ENCODE assay signal across 8 cellular contexts in the genomic region with DNA sequence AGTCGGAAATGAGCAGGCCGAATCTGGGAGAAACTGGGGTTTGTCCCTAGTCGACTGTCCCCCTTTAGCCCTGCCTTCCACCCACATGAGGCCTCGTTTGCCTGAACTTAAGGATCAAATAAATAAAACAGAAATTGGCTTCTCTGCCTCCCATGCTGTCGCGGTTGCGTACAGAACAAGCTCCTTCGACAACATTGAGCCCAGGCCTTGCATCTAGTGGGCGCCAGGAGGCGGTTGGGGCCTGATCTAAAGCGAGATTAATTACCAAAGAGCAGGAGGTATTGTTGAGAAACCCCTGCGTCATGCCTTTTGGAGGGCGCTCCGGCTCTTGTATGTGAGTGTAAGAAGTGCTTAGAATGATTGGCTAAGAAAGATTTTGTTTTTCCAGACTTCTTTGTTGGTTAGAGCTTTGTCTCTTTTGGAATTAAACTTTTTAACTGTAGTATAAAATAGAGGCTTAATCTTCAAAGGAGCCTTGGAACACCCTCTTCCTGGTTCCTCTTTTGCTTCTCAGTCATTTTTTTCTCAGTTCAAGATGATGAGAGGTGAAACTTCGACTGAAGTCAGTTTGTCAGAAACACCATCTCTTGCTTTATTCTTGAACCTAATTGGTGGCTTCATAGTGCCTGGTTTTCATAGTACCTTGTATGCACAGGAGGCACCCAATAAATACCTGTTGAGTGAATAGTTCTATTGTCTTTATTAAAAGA. TPM values are rescaled to one million over a fixed set of nuclear protein-coding genes. Genes with fewer than 3 reads are reported as not detected.
DNase-seq lines count a peak whose midpoint lies in the region; ATAC-seq and TF ChIP-seq lines count a peak whose summit lies in the region.

No MANE protein-coding gene starts in this region.

- peaks cover 13% of the 10 kb centered on the region for H3F3A ChIP-seq in SK-N-SH (replicated peaks; ENCODE audit: insufficient read depth)

- no peaks in the 10 kb centered on the region for H3K9me3 Mint-ChIP-seq in activated naive CD4-positive, alpha-beta T cell treated with anti-CD3 and anti-CD28 coated beads, Interleukin-2, amount 50 U/mL, for 72 hours

- peaks cover 67% of the 10 kb centered on the region for H3K79me2 ChIP-seq in SK-N-SH (ENCODE audit: insufficient read depth)

- peak overlapping the region; percentile 98 to 99 for H3K27ac Mint-ChIP-seq in activated naive CD4-positive, alpha-beta T cell treated with anti-CD3 and anti-CD28 coated beads, Interleukin-2, amount 50 U/mL, for 72 hours

- WGBS in SK-N-SH (ENCODE audit: low lambda C conversion rate), result 3% methylated on average over 13 of the region's 15 CpGs
- WGBS in ovary, 3 donors, result 1 to 2% (median 1%) methylated on average over 15 of the region's 15 CpGs
- WGBS in thyroid gland, 2 donors, result 2% methylated on average over 15 of the region's 15 CpGs

- no peaks in the 10 kb centered on the region for H3K9me3 ChIP-seq in SK-N-SH
- no peaks in the 10 kb centered on the region for H3K9me3 ChIP-seq in ovary
- H3K9me3 ChIP-seq in thyroid gland, result no peaks in the 10 kb centered on the region

- H3K36me3 ChIP-seq in SK-N-SH (replicated peaks in 1 of 2; ENCODE audit: control insufficient read depth in 1 of 2, insufficient read depth in 2 of 2, low read length in 1 of 2), result peaks cover 2 to 35% of the 10 kb centered on the region in 2 experiments
- H3K36me3 ChIP-seq in ovary, result no peaks in the 10 kb centered on the region
- peaks cover 0 to 7% of the 10 kb centered on the region in 2 donors for H3K36me3 ChIP-seq in thyroid gland

- 0 out of 4 replicates have a peak, but pooled peaks cover 0 to 5% of the 10 kb centered on the region in 2 experiments for H3K4me1 ChIP-seq in SK-N-SH (ENCODE audit: control insufficient read depth in 1 of 2, insufficient read depth in 2 of 2, low read depth in 1 of 2, low read length in 1 of 2)
- H3K4me1 ChIP-seq in ovary (ENCODE audit: insufficient read depth), result peaks cover 2% of the 10 kb centered on the region
- peaks cover 9 to 10% of the 10 kb centered on the region in 2 donors for H3K4me1 ChIP-seq in thyroid gland

- peaks cover 16 to 29% of the 10 kb centered on the region in 2 donors for H3K36me3 Mint-ChIP-seq in activated naive CD4-positive, alpha-beta T cell treated with anti-CD3 and anti-CD28 coated beads, Interleukin-2, amount 50 U/mL, for 72 hours

- peaks cover 15% of the 10 kb centered on the region for H4K20me1 ChIP-seq in SK-N-SH (ENCODE audit: insufficient read depth)

- H3K4me3 ChIP-seq in SK-N-SH (ENCODE audit: low read depth in 2 of 2, low read length in 1 of 2) (peak overlapping the region; percentile 76 to 92), ovary (peak overlapping the region; percentile 55), thyroid gland (replicated peaks in 1 of 3) (peak overlapping the region; percentile 77 to 87 (median 82))

- peak; percentile 53 for TF ChIP-seq RAD21 in SK-N-SH (IDR thresholded peaks at IDR 0.05; ENCODE audit: low read length)

- TF ChIP-seq POLR2A in ovary (IDR thresholded peaks at IDR 0.05) (no peak), thyroid gland (IDR thresholded peaks at IDR 0.05) (peak in 1 of 2 donors; percentile 37)

- CTCF ChIA-PET in SK-N-SH (lab: Yijun Ruan, JAX), result interaction anchor here (0.5 to 1.9 kb wide), 14 partner anchors 11 to 347 kb away, joined by 3 to 8 read pairs (median 4); a partner anchor contains a TSS

- intact Hi-C loops in head of caudate nucleus (cut with DNase I) (loop anchor here (5.0 to 10.0 kb wide), 2 partner anchors 160 to 343 kb away; a partner anchor contains a TSS), ovary (cut with DNase I) (loop anchor here (5.0 to 10.0 kb wide), 6 partner anchors 70 to 308 kb away; a partner anchor contains a TSS), thyroid gland (cut with DNase I) (loop anchor here (5.0 to 10.0 kb wide), 2 partner anchors 73 to 160 kb away; a partner anchor contains a TSS)

- DNase-seq in ELR (ENCODE audit: low read depth) (peak; percentile 92), GOT3 (lab: John Stamatoyannopoulos, UW) (peak; percentile 29), LHCN-M2 (ENCODE audit: low read depth) (peak; percentile 84), SK-N-SH (peak; percentile 82), head of caudate nucleus (peak; percentile 24 to 86 (median 66)), ovary (peak; percentile 53 to 77 (median 59)), thyroid gland (peak; percentile 88 to 90)
- peak; percentile 65 to 71 for DNase-seq in activated naive CD4-positive, alpha-beta T cell treated with anti-CD3 and anti-CD28 coated beads, Interleukin-2, amount 50 U/mL, for 72 hours (ENCODE audit: low spot score in 2 of 2)

- TF ChIP-seq CTCF in SK-N-SH (IDR thresholded peaks at IDR 0.05), result peak; percentile 58
- peak in 1 of 3 donors; percentile 33 for TF ChIP-seq CTCF in ovary (IDR thresholded peaks at IDR 0.05)
- TF ChIP-seq CTCF in thyroid gland (IDR thresholded peaks at IDR 0.05), result peak in 4 of 6 experiments; percentile 59 to 67 (median 60)

- no peaks in the 10 kb centered on the region for H3K9me2 ChIP-seq in SK-N-SH

- H3K27ac ChIP-seq in SK-N-SH (ENCODE audit: low read depth in 2 of 2, low read length in 1 of 2), result peak overlapping the region; percentile 66 to 88
- peak overlapping the region; percentile 88 to 89 for H3K27ac ChIP-seq in ovary
- peak overlapping the region; percentile 93 to 95 (median 94) for H3K27ac ChIP-seq in thyroid gland

- POLR2A ChIA-PET in SK-N-SH (lab: Yijun Ruan, JAX), result interaction anchor here (0.6 to 1.4 kb wide), 6 partner anchors 10 to 348 kb away, joined by 3 to 4 read pairs (median 3); a partner anchor contains a TSS

- peak overlapping the region; percentile 88 for H3K4me2 ChIP-seq in SK-N-SH

- H3K27me3 ChIP-seq in SK-N-SH (ENCODE audit: insufficient read depth) (no peaks in the 10 kb centered on the region), ovary (no peaks in the 10 kb centered on the region), thyroid gland (no peaks in the 10 kb centered on the region)

- TF ChIP-seq EP300 in SK-N-SH (IDR thresholded peaks at IDR 0.05; ENCODE audit: borderline replicate concordance in 1 of 2, low read depth in 1 of 2, low read length in 1 of 2) (no peak), ovary (IDR thresholded peaks at IDR 0.05) (no peak)

- H2AFZ ChIP-seq in SK-N-SH (ENCODE audit: low read depth), result peak overlapping the region; percentile 74

- H3K9ac ChIP-seq in SK-N-SH, result peak overlapping the region; percentile 93

- ATAC-seq in activated naive CD4-positive, alpha-beta T cell treated with anti-CD3 and anti-CD28 coated beads, Interleukin-2, amount 50 U/mL, for 72 hours, result peak; percentile 72 to 80

TF ChIP-seq in SK-N-SH, 30 proteins besides CTCF, POLR2A, EP300 and RAD21 (continues in another document):
- TF ChIP-seq FOXJ3 (CRISPR knock-in tag; IDR thresholded peaks at IDR 0.05) (no peak), EZH2phosphoT487 (IDR thresholded peaks at IDR 0.05; ENCODE audit: borderline replicate concordance, low read depth) (no peak), FOXM1 (IDR thresholded peaks at IDR 0.05; ENCODE audit: low read depth) (no peak), NFIC (IDR thresholded peaks at IDR 0.05; ENCODE audit: borderline replicate concordance) (no peak), CHD2 (IDR thresholded peaks at IDR 0.05; ENCODE audit: low read length, partially characterized antibody) (no peak), JUND (IDR thresholded peaks at IDR 0.05) (no peak)
- TF ChIP-seq, protein P1, sequence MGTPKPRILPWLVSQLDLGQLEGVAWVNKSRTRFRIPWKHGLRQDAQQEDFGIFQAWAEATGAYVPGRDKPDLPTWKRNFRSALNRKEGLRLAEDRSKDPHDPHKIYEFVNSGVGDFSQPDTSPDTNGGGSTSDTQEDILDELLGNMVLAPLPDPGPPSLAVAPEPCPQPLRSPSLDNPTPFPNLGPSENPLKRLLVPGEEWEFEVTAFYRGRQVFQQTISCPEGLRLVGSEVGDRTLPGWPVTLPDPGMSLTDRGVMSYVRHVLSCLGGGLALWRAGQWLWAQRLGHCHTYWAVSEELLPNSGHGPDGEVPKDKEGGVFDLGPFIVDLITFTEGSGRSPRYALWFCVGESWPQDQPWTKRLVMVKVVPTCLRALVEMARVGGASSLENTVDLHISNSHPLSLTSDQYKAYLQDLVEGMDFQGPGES (IDR thresholded peaks at IDR 0.05; ENCODE audit: low read depth, low read length), result no peak
- TF ChIP-seq, protein P2, sequence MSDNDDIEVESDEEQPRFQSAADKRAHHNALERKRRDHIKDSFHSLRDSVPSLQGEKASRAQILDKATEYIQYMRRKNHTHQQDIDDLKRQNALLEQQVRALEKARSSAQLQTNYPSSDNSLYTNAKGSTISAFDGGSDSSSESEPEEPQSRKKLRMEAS (IDR thresholded peaks at IDR 0.05; ENCODE audit: low read depth), result peak; percentile 68
- TF ChIP-seq, protein P3, sequence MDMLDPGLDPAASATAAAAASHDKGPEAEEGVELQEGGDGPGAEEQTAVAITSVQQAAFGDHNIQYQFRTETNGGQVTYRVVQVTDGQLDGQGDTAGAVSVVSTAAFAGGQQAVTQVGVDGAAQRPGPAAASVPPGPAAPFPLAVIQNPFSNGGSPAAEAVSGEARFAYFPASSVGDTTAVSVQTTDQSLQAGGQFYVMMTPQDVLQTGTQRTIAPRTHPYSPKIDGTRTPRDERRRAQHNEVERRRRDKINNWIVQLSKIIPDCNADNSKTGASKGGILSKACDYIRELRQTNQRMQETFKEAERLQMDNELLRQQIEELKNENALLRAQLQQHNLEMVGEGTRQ (IDR thresholded peaks at IDR 0.05; ENCODE audit: borderline replicate concordance, low read depth, low read length), result no peak

RNA-seq across cellular contexts. Expression of a gene that starts 0.8 kb away (rescaled TPM):
- total RNA-seq in LHCN-M2 (2014; rRNA removed) (165 and 195 TPM in 2 replicates), ovary (100 to 1,000 TPM in 6 of 7 donors, 10 to 100 TPM in 1; 99.7 to 171 (median 161) TPM), thyroid gland (100 to 1,000 TPM; 170 to 254 (median 198) TPM)
- 739 TPM for polyA plus RNA-seq in LHCN-M2 (2012)
- polyA plus RNA-seq in SK-N-SH (2012; rRNA removed) (215 and 243 TPM in 2 replicates), ovary (100 to 1,000 TPM; 211 to 376 TPM)
- polyA plus RNA-seq in SK-N-SH (2012; cell fraction: cytosol; rRNA removed), result 278 and 338 TPM in 2 replicates
- 73.7 and 85.6 TPM in 2 replicates for polyA plus RNA-seq in SK-N-SH (2012; cell fraction: nucleus; rRNA removed)
- total RNA-seq in activated naive CD4-positive, alpha-beta T cell treated with anti-CD3 and anti-CD28 coated beads, Interleukin-2, amount 50 U/mL, for 72 hours, result 10 to 100 TPM; 84.7 to 88.3 TPM

RNA-seq across cellular contexts. Expression of a gene that starts 25.2 kb away (rescaled TPM):
- total RNA-seq in LHCN-M2 (2014; rRNA removed), result 63.0 and 64.3 TPM in 2 replicates
- 159 TPM for polyA plus RNA-seq in LHCN-M2 (2012)
- 193 and 212 TPM in 2 replicates for polyA plus RNA-seq in SK-N-SH (2012; rRNA removed)
- 199 and 206 TPM in 2 replicates for polyA plus RNA-seq in SK-N-SH (2012; cell fraction: cytosol; rRNA removed)
- polyA plus RNA-seq in SK-N-SH (2012; cell fraction: nucleus; rRNA removed), result 86.4 and 89.6 TPM in 2 replicates
- 10 to 100 TPM; 53.5 to 61.6 TPM for total RNA-seq in activated naive CD4-positive, alpha-beta T cell treated with anti-CD3 and anti-CD28 coated beads, Interleukin-2, amount 50 U/mL, for 72 hours
- total RNA-seq in ovary, result 10 to 100 TPM; 19.8 to 34.8 (median 24.3) TPM
- polyA plus RNA-seq in ovary, result 10 to 100 TPM; 36.3 to 42.2 TPM
- total RNA-seq in thyroid gland, result 10 to 100 TPM; 27.2 to 46.7 (median 42.9) TPM

Comparison
In these comparisons a context has a peak if more than half of its experiments do, and no peak if none do; other contexts are left out.
1. Peak in every context shown above with its lines: DNase-seq, ATAC-seq, H3K4me3 ChIP-seq and H3K27ac ChIP-seq.
2. DNase-seq: peak in every context shown above with its lines; median percentile 92 in ELR; 89 in thyroid gland; 84 in LHCN-M2; 82 in SK-N-SH; 68 in activated naive CD4-positive, alpha-beta T cell treated with anti-CD3 and anti-CD28 coated beads, Interleukin-2, amount 50 U/mL, for 72 hours; 66 in head of caudate nucleus; 59 in ovary; 29 in GOT3.